1 cellular context compared by ENCODE assay signal in genomic region chr3:151903501-151903991, GRCh38.
TF ChIP-seq lines count a peak whose summit lies in the region.

No MANE protein-coding gene starts in this region.

TF ChIP-seq in GM23338, 12 proteins besides CTCF, POLR2A, EP300 and RAD21 (continued from another document):
- TF ChIP-seq, protein P1, sequence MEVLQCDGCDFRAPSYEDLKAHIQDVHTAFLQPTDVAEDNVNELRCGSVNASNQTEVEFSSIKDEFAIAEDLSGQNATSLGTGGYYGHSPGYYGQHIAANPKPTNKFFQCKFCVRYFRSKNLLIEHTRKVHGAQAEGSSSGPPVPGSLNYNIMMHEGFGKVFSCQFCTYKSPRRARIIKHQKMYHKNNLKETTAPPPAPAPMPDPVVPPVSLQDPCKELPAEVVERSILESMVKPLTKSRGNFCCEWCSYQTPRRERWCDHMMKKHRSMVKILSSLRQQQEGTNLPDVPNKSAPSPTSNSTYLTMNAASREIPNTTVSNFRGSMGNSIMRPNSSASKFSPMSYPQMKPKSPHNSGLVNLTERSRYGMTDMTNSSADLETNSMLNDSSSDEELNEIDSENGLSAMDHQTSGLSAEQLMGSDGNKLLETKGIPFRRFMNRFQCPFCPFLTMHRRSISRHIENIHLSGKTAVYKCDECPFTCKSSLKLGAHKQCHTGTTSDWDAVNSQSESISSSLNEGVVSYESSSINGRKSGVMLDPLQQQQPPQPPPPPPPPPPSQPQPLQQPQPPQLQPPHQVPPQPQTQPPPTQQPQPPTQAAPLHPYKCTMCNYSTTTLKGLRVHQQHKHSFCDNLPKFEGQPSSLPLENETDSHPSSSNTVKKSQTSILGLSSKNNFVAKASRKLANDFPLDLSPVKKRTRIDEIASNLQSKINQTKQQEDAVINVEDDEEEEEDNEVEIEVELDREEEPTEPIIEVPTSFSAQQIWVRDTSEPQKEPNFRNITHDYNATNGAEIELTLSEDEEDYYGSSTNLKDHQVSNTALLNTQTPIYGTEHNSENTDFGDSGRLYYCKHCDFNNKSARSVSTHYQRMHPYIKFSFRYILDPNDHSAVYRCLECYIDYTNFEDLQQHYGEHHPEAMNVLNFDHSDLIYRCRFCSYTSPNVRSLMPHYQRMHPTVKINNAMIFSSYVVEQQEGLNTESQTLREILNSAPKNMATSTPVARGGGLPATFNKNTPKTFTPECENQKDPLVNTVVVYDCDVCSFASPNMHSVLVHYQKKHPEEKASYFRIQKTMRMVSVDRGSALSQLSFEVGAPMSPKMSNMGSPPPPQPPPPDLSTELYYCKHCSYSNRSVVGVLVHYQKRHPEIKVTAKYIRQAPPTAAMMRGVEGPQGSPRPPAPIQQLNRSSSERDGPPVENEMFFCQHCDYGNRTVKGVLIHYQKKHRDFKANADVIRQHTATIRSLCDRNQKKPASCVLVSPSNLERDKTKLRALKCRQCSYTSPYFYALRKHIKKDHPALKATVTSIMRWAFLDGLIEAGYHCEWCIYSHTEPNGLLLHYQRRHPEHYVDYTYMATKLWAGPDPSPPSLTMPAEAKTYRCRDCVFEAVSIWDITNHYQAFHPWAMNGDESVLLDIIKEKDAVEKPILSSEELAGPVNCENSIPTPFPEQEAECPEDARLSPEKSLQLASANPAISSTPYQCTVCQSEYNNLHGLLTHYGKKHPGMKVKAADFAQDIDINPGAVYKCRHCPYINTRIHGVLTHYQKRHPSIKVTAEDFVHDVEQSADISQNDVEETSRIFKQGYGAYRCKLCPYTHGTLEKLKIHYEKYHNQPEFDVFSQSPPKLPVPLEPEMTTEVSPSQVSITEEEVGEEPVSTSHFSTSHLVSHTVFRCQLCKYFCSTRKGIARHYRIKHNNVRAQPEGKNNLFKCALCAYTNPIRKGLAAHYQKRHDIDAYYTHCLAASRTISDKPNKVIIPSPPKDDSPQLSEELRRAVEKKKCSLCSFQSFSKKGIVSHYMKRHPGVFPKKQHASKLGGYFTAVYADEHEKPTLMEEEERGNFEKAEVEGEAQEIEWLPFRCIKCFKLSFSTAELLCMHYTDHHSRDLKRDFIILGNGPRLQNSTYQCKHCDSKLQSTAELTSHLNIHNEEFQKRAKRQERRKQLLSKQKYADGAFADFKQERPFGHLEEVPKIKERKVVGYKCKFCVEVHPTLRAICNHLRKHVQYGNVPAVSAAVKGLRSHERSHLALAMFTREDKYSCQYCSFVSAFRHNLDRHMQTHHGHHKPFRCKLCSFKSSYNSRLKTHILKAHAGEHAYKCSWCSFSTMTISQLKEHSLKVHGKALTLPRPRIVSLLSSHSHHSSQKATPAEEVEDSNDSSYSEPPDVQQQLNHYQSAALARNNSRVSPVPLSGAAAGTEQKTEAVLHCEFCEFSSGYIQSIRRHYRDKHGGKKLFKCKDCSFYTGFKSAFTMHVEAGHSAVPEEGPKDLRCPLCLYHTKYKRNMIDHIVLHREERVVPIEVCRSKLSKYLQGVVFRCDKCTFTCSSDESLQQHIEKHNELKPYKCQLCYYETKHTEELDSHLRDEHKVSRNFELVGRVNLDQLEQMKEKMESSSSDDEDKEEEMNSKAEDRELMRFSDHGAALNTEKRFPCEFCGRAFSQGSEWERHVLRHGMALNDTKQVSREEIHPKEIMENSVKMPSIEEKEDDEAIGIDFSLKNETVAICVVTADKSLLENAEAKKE (CRISPR knock-in tag; IDR thresholded peaks at IDR 0.05): no peak
- TF ChIP-seq REST (IDR thresholded peaks at IDR 0.05; ENCODE audit: unreplicated experiment) (no peak), EZH2phosphoT487 (IDR thresholded peaks at IDR 0.05; ENCODE audit: unreplicated experiment) (no peak), POLR2AphosphoS5 (IDR thresholded peaks at IDR 0.05; ENCODE audit: low read depth) (no peak), JUNB (IDR thresholded peaks at IDR 0.05; ENCODE audit: unreplicated experiment) (no peak), ETS1 (IDR thresholded peaks at IDR 0.05) (no peak)
